ENCODE assay signal across 17 cellular contexts in genomic region chr15:31792611-31793199, GRCh38.
DNase-seq lines count a peak whose midpoint lies in the region; ATAC-seq and TF ChIP-seq lines count a peak whose summit lies in the region.
"Had no signal": no experiment of that assay in that cellular context is flagged by ENCODE, and none has a peak within 500 bp of the region (broad histone marks: within the 10 kb centered on the region; RNA-seq: fewer than 3 reads in every experiment).

No MANE protein-coding gene starts in this region.

- H3K36me3 ChIP-seq in neuronal stem cell (replicated peaks in 1 of 2; ENCODE audit: control insufficient read depth in 2 of 2, insufficient read depth in 2 of 2, low read length in 2 of 2) (no peaks in the 10 kb centered on the region), mammary epithelial cell (ENCODE audit: insufficient read depth, low read length) (no peaks in the 10 kb centered on the region)
- H3K36me3 ChIP-seq: BLaER1 had no signal

- H3K4me3 Mint-ChIP-seq in naive thymus-derived CD8-positive, alpha-beta T cell: no peak overlapping the region
- H3K4me3 Mint-ChIP-seq: CD14-positive monocyte; CD4-positive, alpha-beta memory T cell had no signal

- WGBS in neuronal stem cell (ENCODE audit: extremely low coverage in 2 of 2, insufficient read length in 2 of 2, insufficient replicate concordance in 1 of 2), 2 donors: no CpG with 5 or more reads among the region's 9 CpGs
- 75% methylated on average over 7 of the region's 9 CpGs for WGBS in mammary epithelial cell (ENCODE audit: low coverage, missing lambda C conversion rate)

- H3K79me1 ChIP-seq in neuronal stem cell (ENCODE audit: low read depth, low read length): no peaks in the 10 kb centered on the region

- H2AFZ ChIP-seq in neuronal stem cell (ENCODE audit: low read length) (no peak overlapping the region), mammary epithelial cell (ENCODE audit: low read depth, low read length) (no peak overlapping the region)

- POLR2A ChIA-PET in naive thymus-derived CD8-positive, alpha-beta T cell (lab: Charles Lee): no interaction called here

- H2BK5ac ChIP-seq in neuronal stem cell (ENCODE audit: low read length): no peak overlapping the region

- intact Hi-C loops in mammary epithelial cell (cut with micrococcal nuclease): no loop called here

- CTCF ChIA-PET in mammary epithelial cell (lab: Charles Lee; ENCODE audit: low non-redundant PET): no interaction called here

- H4K8ac ChIP-seq in neuronal stem cell (ENCODE audit: low read depth, low read length): no peak overlapping the region

- no TSS peak for BruUV-seq in mammary epithelial cell (replicated peaks; lab: Mats Ljungman, UMichigan)

- DNase-seq in NCI-H2171 treated with DMSO at 0.1 percent for 48 hours (lab: John Stamatoyannopoulos, UW): peak; percentile 16
- DNase-seq in NCI-H2171 (lab: John Stamatoyannopoulos, UW): no peak
- DNase-seq in neuronal stem cell (ENCODE audit: low spot score): no peak
- no peak for DNase-seq in substantia nigra (lab: John Stamatoyannopoulos, UW)
- DNase-seq in naive thymus-derived CD8-positive, alpha-beta T cell: no peak
- DNase-seq in mammary epithelial cell: no peak
- DNase-seq: 8988T; CD4-positive, alpha-beta memory T cell; DMS53; DND-41; EL; HCEC 1CT; IMR-90 had no signal

- no peak overlapping the region for H2BK15ac ChIP-seq in neuronal stem cell (ENCODE audit: low read length)

- H3K9me3 Mint-ChIP-seq in naive thymus-derived CD8-positive, alpha-beta T cell: no peaks in the 10 kb centered on the region
- H3K9me3 Mint-ChIP-seq: CD4-positive, alpha-beta memory T cell had no signal

- H3K4me1 ChIP-seq in neuronal stem cell (ENCODE audit: control insufficient read depth in 2 of 2, insufficient read depth in 1 of 2, low read depth in 1 of 2, low read length in 2 of 2) (no peaks in the 10 kb centered on the region), mammary epithelial cell (ENCODE audit: insufficient read depth, low read length) (no peaks in the 10 kb centered on the region)
- H3K4me1 ChIP-seq: BLaER1 had no signal

- no peaks in the 10 kb centered on the region for H3K9me3 ChIP-seq in neuronal stem cell (replicated peaks in 1 of 2; ENCODE audit: control insufficient read depth in 2 of 2, insufficient read depth in 1 of 2, low read depth in 1 of 2, low read length in 2 of 2)
- H3K9me3 ChIP-seq in mammary epithelial cell (replicated peaks; ENCODE audit: insufficient read depth, low read length): peaks cover 29% of the 10 kb centered on the region
- H3K9me3 ChIP-seq: BLaER1 had no signal

- no peak for TF ChIP-seq CTCF in mammary epithelial cell (conservative IDR thresholded peaks at IDR 0.05 in 1 of 2, IDR thresholded peaks at IDR 0.05 in 1 of 2; ENCODE audit: extremely low read depth in 1 of 2, insufficient read depth in 1 of 2, low read depth in 1 of 2, low read length in 2 of 2)

- H3K9ac ChIP-seq in neuronal stem cell (ENCODE audit: low read depth, low read length, poor library complexity): no peak overlapping the region
- no peak overlapping the region for H3K9ac ChIP-seq in mammary epithelial cell (ENCODE audit: insufficient read depth, low read length)
- H3K9ac ChIP-seq: BLaER1 had no signal

- no peak overlapping the region for H2AK5ac ChIP-seq in neuronal stem cell (ENCODE audit: low read depth, low read length)

- in situ Hi-C loops in mammary epithelial cell (cut with MboI; ENCODE audit: low sequenced_read_pairs in 2 of 2): no loop called here

- peaks cover 1 to 31% (median 8%) of the 10 kb centered on the region in 5 donors for H3K27me3 Mint-ChIP-seq in naive thymus-derived CD8-positive, alpha-beta T cell

- no peaks in the 10 kb centered on the region for H3K4me1 Mint-ChIP-seq in naive thymus-derived CD8-positive, alpha-beta T cell
- H3K4me1 Mint-ChIP-seq: CD14-positive monocyte; CD4-positive, alpha-beta memory T cell had no signal

- H3K27me3 ChIP-seq in neuronal stem cell (ENCODE audit: control insufficient read depth in 3 of 3, insufficient read depth in 3 of 3, low read depth in 1 of 3, low read length in 3 of 3) (no peaks in the 10 kb centered on the region), mammary epithelial cell (ENCODE audit: insufficient read depth, low read length) (no peaks in the 10 kb centered on the region)
- H3K27me3 ChIP-seq: BLaER1 had no signal

- H2BK12ac ChIP-seq in neuronal stem cell (ENCODE audit: low read length): no peak overlapping the region

- dilution Hi-C loops in mammary epithelial cell (cut with HindIII; ENCODE audit: low sequenced_read_pairs): no loop called here

- H3K27ac ChIP-seq in angular gyrus (ENCODE audit: low read depth, low read length) (peak overlapping the region; percentile 5), neuronal stem cell (replicated peaks; ENCODE audit: low read length) (no peak overlapping the region), substantia nigra (ENCODE audit: low read depth, low read length, poor library complexity, severe bottlenecking) (peak overlapping the region; percentile 55), mammary epithelial cell (ENCODE audit: insufficient read depth, low read depth, low read length) (no peak overlapping the region)
- H3K27ac ChIP-seq: BLaER1 had no signal

- no peaks in the 10 kb centered on the region for H3K36me3 Mint-ChIP-seq in naive thymus-derived CD8-positive, alpha-beta T cell
- H3K36me3 Mint-ChIP-seq: CD14-positive monocyte; CD4-positive, alpha-beta memory T cell had no signal

- no peaks in the 10 kb centered on the region for H4K20me1 ChIP-seq in mammary epithelial cell (ENCODE audit: insufficient read depth, low read length)
- H4K20me1 ChIP-seq: BLaER1 had no signal

- no peak overlapping the region for H3K27ac Mint-ChIP-seq in naive thymus-derived CD8-positive, alpha-beta T cell
- H3K27ac Mint-ChIP-seq: CD4-positive, alpha-beta memory T cell had no signal

- no peak overlapping the region for H3K4me2 ChIP-seq in neuronal stem cell (ENCODE audit: insufficient read depth, low read length, poor library complexity, severe bottlenecking)
- H3K4me2 ChIP-seq in mammary epithelial cell (ENCODE audit: insufficient read depth, low read depth, low read length): no peak overlapping the region
- H3K4me2 ChIP-seq: BLaER1 had no signal

- H3K4me3 ChIP-seq in neuronal stem cell (ENCODE audit: low read length in 2 of 2) (no peak overlapping the region), mammary epithelial cell (replicated peaks in 1 of 3; ENCODE audit: insufficient read depth in 1 of 3, low read depth in 2 of 3, low read length in 3 of 3) (no peak overlapping the region)
- H3K4me3 ChIP-seq: BLaER1 had no signal

- ATAC-seq in HG02571 (IDR thresholded peaks at IDR 0.05; ENCODE audit: unreplicated experiment): no peak
- ATAC-seq in naive thymus-derived CD8-positive, alpha-beta T cell: no peak

- H3K23ac ChIP-seq in neuronal stem cell (ENCODE audit: low read depth, low read length, poor library complexity): no peak overlapping the region

- no peak overlapping the region for H4K91ac ChIP-seq in neuronal stem cell (ENCODE audit: low read depth, low read length, poor library complexity)

- H3K14ac ChIP-seq in neuronal stem cell (ENCODE audit: low read length): no peak overlapping the region

- no peaks in the 10 kb centered on the region for H3K79me2 ChIP-seq in mammary epithelial cell (ENCODE audit: insufficient read depth, low read length)

- H3K18ac ChIP-seq in neuronal stem cell (ENCODE audit: low read length): peak overlapping the region; percentile 6

- H3K4ac ChIP-seq in neuronal stem cell (ENCODE audit: low read length): no peak overlapping the region

- no peak overlapping the region for H2BK120ac ChIP-seq in neuronal stem cell (ENCODE audit: low read depth, low read length)

Comparison
In these comparisons a context has a peak if more than half of its experiments do, and no peak if none do; other contexts are left out.
1. H3K27ac ChIP-seq: peak in angular gyrus (single experiment) and substantia nigra (single experiment); none in neuronal stem cell (single experiment) and mammary epithelial cell (single experiment).